ENCODE assay signal across 1 cellular context in genomic region chr9:97740848-97741821, GRCh38.
A peak's percentile ranks its signal among the peaks of the same experiment; 100 is the strongest.
TF ChIP-seq lines count a peak whose summit lies in the region.

No MANE protein-coding gene starts in this region.

TF ChIP-seq in H1, 55 proteins besides CTCF, POLR2A, EP300 and RAD21:
- TF ChIP-seq TAF1 (IDR thresholded peaks at IDR 0.05; ENCODE audit: low read depth, low read length) = peak; percentile 48
- TF ChIP-seq RNF2 (IDR thresholded peaks at IDR 0.05; ENCODE audit: borderline replicate concordance, low read depth, low read length, missing control alignments, poor library complexity, severe bottlenecking) = peak; percentile 55
- TF ChIP-seq, protein P1, sequence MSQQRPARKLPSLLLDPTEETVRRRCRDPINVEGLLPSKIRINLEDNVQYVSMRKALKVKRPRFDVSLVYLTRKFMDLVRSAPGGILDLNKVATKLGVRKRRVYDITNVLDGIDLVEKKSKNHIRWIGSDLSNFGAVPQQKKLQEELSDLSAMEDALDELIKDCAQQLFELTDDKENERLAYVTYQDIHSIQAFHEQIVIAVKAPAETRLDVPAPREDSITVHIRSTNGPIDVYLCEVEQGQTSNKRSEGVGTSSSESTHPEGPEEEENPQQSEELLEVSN (IDR thresholded peaks at IDR 0.05) = peak; percentile 62
- TF ChIP-seq JUND (IDR thresholded peaks at IDR 0.05; ENCODE audit: low read length) = 0 out of 2 replicates have a peak, but pooled peaks have one; percentile 28
- peak; percentile 33 for TF ChIP-seq EZH2 (IDR thresholded peaks at IDR 0.05; ENCODE audit: low read depth, low read length, severe bottlenecking)
- TF ChIP-seq KDM4A (IDR thresholded peaks at IDR 0.05; ENCODE audit: low read depth, low read length, severe bottlenecking) = peak; percentile 63
- TF ChIP-seq SIN3A (conservative IDR thresholded peaks at IDR 0.05 in 1 of 2, IDR thresholded peaks at IDR 0.05 in 1 of 2; ENCODE audit: low read depth in 1 of 2, low read length in 2 of 2) = no peak
- 0 out of 2 replicates have a peak, but pooled peaks have one; percentile 41 for TF ChIP-seq RBBP5 (IDR thresholded peaks at IDR 0.05; ENCODE audit: borderline replicate concordance, low read depth, low read length)
- peak; percentile 51 for TF ChIP-seq ASH2L (IDR thresholded peaks at IDR 0.05; ENCODE audit: low read length)
- TF ChIP-seq PHF8 (conservative IDR thresholded peaks at IDR 0.05; ENCODE audit: low read depth, low read length) = peak; percentile 51
- peak; percentile 52; the same call in 1 of the 2 replicates for TF ChIP-seq TBP (IDR thresholded peaks at IDR 0.05; ENCODE audit: low read depth, low read length)
- TF ChIP-seq CREB1 (IDR thresholded peaks at IDR 0.05) = peak; percentile 48; the same call in 1 of the 2 replicates
- no peak for TF ChIP-seq HDAC6 (IDR thresholded peaks at IDR 0.05; ENCODE audit: low read depth, low read length)
- TF ChIP-seq, protein P2, sequence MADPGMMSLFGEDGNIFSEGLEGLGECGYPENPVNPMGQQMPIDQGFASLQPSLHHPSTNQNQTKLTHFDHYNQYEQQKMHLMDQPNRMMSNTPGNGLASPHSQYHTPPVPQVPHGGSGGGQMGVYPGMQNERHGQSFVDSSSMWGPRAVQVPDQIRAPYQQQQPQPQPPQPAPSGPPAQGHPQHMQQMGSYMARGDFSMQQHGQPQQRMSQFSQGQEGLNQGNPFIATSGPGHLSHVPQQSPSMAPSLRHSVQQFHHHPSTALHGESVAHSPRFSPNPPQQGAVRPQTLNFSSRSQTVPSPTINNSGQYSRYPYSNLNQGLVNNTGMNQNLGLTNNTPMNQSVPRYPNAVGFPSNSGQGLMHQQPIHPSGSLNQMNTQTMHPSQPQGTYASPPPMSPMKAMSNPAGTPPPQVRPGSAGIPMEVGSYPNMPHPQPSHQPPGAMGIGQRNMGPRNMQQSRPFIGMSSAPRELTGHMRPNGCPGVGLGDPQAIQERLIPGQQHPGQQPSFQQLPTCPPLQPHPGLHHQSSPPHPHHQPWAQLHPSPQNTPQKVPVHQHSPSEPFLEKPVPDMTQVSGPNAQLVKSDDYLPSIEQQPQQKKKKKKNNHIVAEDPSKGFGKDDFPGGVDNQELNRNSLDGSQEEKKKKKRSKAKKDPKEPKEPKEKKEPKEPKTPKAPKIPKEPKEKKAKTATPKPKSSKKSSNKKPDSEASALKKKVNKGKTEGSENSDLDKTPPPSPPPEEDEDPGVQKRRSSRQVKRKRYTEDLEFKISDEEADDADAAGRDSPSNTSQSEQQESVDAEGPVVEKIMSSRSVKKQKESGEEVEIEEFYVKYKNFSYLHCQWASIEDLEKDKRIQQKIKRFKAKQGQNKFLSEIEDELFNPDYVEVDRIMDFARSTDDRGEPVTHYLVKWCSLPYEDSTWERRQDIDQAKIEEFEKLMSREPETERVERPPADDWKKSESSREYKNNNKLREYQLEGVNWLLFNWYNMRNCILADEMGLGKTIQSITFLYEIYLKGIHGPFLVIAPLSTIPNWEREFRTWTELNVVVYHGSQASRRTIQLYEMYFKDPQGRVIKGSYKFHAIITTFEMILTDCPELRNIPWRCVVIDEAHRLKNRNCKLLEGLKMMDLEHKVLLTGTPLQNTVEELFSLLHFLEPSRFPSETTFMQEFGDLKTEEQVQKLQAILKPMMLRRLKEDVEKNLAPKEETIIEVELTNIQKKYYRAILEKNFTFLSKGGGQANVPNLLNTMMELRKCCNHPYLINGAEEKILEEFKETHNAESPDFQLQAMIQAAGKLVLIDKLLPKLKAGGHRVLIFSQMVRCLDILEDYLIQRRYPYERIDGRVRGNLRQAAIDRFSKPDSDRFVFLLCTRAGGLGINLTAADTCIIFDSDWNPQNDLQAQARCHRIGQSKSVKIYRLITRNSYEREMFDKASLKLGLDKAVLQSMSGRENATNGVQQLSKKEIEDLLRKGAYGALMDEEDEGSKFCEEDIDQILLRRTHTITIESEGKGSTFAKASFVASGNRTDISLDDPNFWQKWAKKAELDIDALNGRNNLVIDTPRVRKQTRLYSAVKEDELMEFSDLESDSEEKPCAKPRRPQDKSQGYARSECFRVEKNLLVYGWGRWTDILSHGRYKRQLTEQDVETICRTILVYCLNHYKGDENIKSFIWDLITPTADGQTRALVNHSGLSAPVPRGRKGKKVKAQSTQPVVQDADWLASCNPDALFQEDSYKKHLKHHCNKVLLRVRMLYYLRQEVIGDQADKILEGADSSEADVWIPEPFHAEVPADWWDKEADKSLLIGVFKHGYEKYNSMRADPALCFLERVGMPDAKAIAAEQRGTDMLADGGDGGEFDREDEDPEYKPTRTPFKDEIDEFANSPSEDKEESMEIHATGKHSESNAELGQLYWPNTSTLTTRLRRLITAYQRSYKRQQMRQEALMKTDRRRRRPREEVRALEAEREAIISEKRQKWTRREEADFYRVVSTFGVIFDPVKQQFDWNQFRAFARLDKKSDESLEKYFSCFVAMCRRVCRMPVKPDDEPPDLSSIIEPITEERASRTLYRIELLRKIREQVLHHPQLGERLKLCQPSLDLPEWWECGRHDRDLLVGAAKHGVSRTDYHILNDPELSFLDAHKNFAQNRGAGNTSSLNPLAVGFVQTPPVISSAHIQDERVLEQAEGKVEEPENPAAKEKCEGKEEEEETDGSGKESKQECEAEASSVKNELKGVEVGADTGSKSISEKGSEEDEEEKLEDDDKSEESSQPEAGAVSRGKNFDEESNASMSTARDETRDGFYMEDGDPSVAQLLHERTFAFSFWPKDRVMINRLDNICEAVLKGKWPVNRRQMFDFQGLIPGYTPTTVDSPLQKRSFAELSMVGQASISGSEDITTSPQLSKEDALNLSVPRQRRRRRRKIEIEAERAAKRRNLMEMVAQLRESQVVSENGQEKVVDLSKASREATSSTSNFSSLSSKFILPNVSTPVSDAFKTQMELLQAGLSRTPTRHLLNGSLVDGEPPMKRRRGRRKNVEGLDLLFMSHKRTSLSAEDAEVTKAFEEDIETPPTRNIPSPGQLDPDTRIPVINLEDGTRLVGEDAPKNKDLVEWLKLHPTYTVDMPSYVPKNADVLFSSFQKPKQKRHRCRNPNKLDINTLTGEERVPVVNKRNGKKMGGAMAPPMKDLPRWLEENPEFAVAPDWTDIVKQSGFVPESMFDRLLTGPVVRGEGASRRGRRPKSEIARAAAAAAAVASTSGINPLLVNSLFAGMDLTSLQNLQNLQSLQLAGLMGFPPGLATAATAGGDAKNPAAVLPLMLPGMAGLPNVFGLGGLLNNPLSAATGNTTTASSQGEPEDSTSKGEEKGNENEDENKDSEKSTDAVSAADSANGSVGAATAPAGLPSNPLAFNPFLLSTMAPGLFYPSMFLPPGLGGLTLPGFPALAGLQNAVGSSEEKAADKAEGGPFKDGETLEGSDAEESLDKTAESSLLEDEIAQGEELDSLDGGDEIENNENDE (IDR thresholded peaks at IDR 0.05; ENCODE audit: insufficient replicate concordance, low read length) = no peak
- TF ChIP-seq, protein P3, sequence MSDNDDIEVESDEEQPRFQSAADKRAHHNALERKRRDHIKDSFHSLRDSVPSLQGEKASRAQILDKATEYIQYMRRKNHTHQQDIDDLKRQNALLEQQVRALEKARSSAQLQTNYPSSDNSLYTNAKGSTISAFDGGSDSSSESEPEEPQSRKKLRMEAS (IDR thresholded peaks at IDR 0.05) = peak; percentile 54; the same call in 1 of the 2 replicates
- 0 out of 4 replicates have a peak, but pooled peaks of 1 of the 2 experiments have one; percentile 62 for TF ChIP-seq HDAC2 (IDR thresholded peaks at IDR 0.05; ENCODE audit: borderline replicate concordance in 1 of 2, low read depth in 2 of 2, low read length in 2 of 2)
- 0 out of 2 replicates have a peak, but pooled peaks have one; percentile 42 for TF ChIP-seq SUZ12 (IDR thresholded peaks at IDR 0.05; ENCODE audit: low read length)
- TF ChIP-seq RXRA (IDR thresholded peaks at IDR 0.05; ENCODE audit: insufficient read depth, low read depth, low read length) = no peak
